2 cellular contexts compared by ENCODE assay signal in genomic region chr21:45257673-45258341, GRCh38.
TF ChIP-seq lines count a peak whose summit lies in the region.

No MANE protein-coding gene starts in this region.

TF ChIP-seq in WTC11, 78 proteins besides CTCF, POLR2A, EP300 and RAD21:
- TF ChIP-seq ZBTB21 (CRISPR knock-in tag; IDR thresholded peaks at IDR 0.05; ENCODE audit: borderline replicate concordance) (no peak), CREM (CRISPR knock-in tag; IDR thresholded peaks at IDR 0.05) (no peak), ZNF671 (CRISPR knock-in tag; IDR thresholded peaks at IDR 0.05) (no peak), ESRRA (CRISPR knock-in tag; IDR thresholded peaks at IDR 0.05; ENCODE audit: borderline replicate concordance) (no peak), JUN (CRISPR knock-in tag; IDR thresholded peaks at IDR 0.05) (no peak), AFF4 (CRISPR knock-in tag; IDR thresholded peaks at IDR 0.05; ENCODE audit: borderline replicate concordance) (no peak), ZNF317 (CRISPR knock-in tag; IDR thresholded peaks at IDR 0.05; ENCODE audit: borderline replicate concordance, low read depth) (no peak), IRF1 (CRISPR knock-in tag; IDR thresholded peaks at IDR 0.05) (no peak), ZNF396 (CRISPR knock-in tag; IDR thresholded peaks at IDR 0.05; ENCODE audit: borderline replicate concordance) (no peak), KAT7 (CRISPR knock-in tag; IDR thresholded peaks at IDR 0.05; ENCODE audit: borderline replicate concordance) (no peak), ZNF138 (CRISPR knock-in tag; conservative IDR thresholded peaks at IDR 0.05) (no peak), RELA (CRISPR knock-in tag; IDR thresholded peaks at IDR 0.05; ENCODE audit: borderline replicate concordance) (no peak), FOXJ3 (CRISPR knock-in tag; IDR thresholded peaks at IDR 0.05; ENCODE audit: borderline replicate concordance) (no peak)
- TF ChIP-seq, protein P1, sequence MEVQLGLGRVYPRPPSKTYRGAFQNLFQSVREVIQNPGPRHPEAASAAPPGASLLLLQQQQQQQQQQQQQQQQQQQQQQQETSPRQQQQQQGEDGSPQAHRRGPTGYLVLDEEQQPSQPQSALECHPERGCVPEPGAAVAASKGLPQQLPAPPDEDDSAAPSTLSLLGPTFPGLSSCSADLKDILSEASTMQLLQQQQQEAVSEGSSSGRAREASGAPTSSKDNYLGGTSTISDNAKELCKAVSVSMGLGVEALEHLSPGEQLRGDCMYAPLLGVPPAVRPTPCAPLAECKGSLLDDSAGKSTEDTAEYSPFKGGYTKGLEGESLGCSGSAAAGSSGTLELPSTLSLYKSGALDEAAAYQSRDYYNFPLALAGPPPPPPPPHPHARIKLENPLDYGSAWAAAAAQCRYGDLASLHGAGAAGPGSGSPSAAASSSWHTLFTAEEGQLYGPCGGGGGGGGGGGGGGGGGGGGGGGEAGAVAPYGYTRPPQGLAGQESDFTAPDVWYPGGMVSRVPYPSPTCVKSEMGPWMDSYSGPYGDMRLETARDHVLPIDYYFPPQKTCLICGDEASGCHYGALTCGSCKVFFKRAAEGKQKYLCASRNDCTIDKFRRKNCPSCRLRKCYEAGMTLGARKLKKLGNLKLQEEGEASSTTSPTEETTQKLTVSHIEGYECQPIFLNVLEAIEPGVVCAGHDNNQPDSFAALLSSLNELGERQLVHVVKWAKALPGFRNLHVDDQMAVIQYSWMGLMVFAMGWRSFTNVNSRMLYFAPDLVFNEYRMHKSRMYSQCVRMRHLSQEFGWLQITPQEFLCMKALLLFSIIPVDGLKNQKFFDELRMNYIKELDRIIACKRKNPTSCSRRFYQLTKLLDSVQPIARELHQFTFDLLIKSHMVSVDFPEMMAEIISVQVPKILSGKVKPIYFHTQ (CRISPR knock-in tag; IDR thresholded peaks at IDR 0.05) = no peak
TF ChIP-seq in WTC11: peak in this region for 0.

TF ChIP-seq in HepG2, 621 proteins besides CTCF, POLR2A, EP300 and RAD21:
- TF ChIP-seq ZBTB42 (CRISPR knock-in tag; IDR thresholded peaks at IDR 0.05) = no peak
- peak; percentile 42 for TF ChIP-seq MNT (IDR thresholded peaks at IDR 0.05)
- TF ChIP-seq, protein P2, sequence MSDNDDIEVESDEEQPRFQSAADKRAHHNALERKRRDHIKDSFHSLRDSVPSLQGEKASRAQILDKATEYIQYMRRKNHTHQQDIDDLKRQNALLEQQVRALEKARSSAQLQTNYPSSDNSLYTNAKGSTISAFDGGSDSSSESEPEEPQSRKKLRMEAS (IDR thresholded peaks at IDR 0.05) = 0 out of 2 replicates have a peak, but pooled peaks have one; percentile 5
- TF ChIP-seq ZNF780A (CRISPR knock-in tag; IDR thresholded peaks at IDR 0.05) = no peak
- TF ChIP-seq, protein P3, sequence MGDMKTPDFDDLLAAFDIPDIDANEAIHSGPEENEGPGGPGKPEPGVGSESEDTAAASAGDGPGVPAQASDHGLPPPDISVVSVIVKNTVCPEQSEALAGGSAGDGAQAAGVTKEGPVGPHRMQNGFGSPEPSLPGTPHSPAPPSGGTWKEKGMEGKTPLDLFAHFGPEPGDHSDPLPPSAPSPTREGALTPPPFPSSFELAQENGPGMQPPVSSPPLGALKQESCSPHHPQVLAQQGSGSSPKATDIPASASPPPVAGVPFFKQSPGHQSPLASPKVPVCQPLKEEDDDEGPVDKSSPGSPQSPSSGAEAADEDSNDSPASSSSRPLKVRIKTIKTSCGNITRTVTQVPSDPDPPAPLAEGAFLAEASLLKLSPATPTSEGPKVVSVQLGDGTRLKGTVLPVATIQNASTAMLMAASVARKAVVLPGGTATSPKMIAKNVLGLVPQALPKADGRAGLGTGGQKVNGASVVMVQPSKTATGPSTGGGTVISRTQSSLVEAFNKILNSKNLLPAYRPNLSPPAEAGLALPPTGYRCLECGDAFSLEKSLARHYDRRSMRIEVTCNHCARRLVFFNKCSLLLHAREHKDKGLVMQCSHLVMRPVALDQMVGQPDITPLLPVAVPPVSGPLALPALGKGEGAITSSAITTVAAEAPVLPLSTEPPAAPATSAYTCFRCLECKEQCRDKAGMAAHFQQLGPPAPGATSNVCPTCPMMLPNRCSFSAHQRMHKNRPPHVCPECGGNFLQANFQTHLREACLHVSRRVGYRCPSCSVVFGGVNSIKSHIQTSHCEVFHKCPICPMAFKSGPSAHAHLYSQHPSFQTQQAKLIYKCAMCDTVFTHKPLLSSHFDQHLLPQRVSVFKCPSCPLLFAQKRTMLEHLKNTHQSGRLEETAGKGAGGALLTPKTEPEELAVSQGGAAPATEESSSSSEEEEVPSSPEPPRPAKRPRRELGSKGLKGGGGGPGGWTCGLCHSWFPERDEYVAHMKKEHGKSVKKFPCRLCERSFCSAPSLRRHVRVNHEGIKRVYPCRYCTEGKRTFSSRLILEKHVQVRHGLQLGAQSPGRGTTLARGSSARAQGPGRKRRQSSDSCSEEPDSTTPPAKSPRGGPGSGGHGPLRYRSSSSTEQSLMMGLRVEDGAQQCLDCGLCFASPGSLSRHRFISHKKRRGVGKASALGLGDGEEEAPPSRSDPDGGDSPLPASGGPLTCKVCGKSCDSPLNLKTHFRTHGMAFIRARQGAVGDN (CRISPR knock-in tag; IDR thresholded peaks at IDR 0.05) = peak; percentile 54
- TF ChIP-seq HOXA5 (CRISPR knock-in tag; IDR thresholded peaks at IDR 0.05) = no peak
- no peak for TF ChIP-seq TCF12 (IDR thresholded peaks at IDR 0.05)
- TF ChIP-seq TCF12 (CRISPR knock-in tag; IDR thresholded peaks at IDR 0.05) = no peak
- TF ChIP-seq ZMYM4 (CRISPR knock-in tag; IDR thresholded peaks at IDR 0.05) = no peak
- TF ChIP-seq, protein P4, sequence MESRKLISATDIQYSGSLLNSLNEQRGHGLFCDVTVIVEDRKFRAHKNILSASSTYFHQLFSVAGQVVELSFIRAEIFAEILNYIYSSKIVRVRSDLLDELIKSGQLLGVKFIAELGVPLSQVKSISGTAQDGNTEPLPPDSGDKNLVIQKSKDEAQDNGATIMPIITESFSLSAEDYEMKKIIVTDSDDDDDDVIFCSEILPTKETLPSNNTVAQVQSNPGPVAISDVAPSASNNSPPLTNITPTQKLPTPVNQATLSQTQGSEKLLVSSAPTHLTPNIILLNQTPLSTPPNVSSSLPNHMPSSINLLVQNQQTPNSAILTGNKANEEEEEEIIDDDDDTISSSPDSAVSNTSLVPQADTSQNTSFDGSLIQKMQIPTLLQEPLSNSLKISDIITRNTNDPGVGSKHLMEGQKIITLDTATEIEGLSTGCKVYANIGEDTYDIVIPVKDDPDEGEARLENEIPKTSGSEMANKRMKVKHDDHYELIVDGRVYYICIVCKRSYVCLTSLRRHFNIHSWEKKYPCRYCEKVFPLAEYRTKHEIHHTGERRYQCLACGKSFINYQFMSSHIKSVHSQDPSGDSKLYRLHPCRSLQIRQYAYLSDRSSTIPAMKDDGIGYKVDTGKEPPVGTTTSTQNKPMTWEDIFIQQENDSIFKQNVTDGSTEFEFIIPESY (CRISPR knock-in tag; IDR thresholded peaks at IDR 0.05) = peak; percentile 84
- no peak for TF ChIP-seq IRF9 (CRISPR knock-in tag; IDR thresholded peaks at IDR 0.05; ENCODE audit: borderline replicate concordance)
- TF ChIP-seq BRD4 (CRISPR knock-in tag; IDR thresholded peaks at IDR 0.05) = no peak
- no peak for TF ChIP-seq ZNF879 (CRISPR knock-in tag; IDR thresholded peaks at IDR 0.05)
- TF ChIP-seq CCDC6 (CRISPR knock-in tag; IDR thresholded peaks at IDR 0.05) = 0 out of 2 replicates have a peak, but pooled peaks have one; percentile 7
- no peak for TF ChIP-seq STAT5B (CRISPR knock-in tag; IDR thresholded peaks at IDR 0.05)
